Comparison of ENCODE assay signal across 19 cellular contexts in the genomic region with DNA sequence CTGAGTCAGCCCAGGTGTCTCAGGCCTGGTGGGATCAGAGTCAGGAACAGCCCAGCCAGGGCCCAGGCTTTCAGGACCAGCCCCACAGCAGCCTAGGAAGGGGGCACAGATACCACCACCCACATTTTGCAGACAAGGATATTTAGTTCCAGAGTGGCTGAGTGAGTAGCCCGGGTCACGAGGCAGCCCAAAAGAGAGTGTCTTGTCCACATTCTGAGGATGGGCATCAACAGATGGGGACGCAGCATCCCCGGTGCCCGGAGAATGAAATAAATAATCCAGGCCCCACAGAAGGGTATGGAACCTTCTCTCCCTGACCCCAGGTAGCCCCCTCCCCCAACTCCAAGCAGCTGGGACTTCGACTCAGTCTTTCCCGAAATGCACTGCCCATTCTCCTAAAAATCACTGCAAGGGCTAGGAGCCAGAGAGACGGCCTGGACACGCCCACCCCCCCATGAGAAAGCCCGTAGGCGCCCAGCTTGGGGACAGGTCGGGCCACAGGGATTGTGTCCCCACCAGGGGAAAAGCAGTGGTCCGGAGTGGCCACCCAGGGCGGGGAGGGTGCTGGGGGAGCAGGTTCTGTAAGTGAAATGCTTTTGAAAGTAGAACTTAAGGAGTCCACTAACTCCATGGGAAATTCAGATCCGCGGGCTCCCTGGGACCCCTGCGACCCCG. TPM values are rescaled to one million over a fixed set of nuclear protein-coding genes. Genes with fewer than 3 reads are reported as not detected.
"Had no signal": no experiment of that assay in that cellular context is flagged by ENCODE, and none has a peak within 500 bp of the region (broad histone marks: within the 10 kb centered on the region; RNA-seq: fewer than 3 reads in every experiment).

No MANE protein-coding gene starts in this region.

- H3K9me3 ChIP-seq: mucosa of descending colon, sigmoid colon, transverse colon had no signal

- H3K4me1 Mint-ChIP-seq: activated CD4-positive, alpha-beta T cell treated with anti-CD3 and anti-CD28 coated beads, Interleukin-2, amount 10 ng/mL, durations not matched to agents 7 days and 5 days; natural killer cell had no signal

- H3K27ac ChIP-seq: sigmoid colon, transverse colon had no signal

- H3K4me3 ChIP-seq: mucosa of descending colon, sigmoid colon, transverse colon had no signal

- H3K36me3 Mint-ChIP-seq: brain, natural killer cell had no signal

- H3K4me3 Mint-ChIP-seq: activated B cell treated with CpG ODN at 0.5 μM for 24 hours; activated CD4-positive, alpha-beta T cell treated with anti-CD3 and anti-CD28 coated beads, Interleukin-2, amount 10 ng/mL, durations not matched to agents 7 days and 5 days; natural killer cell; T-helper 1 cell treated with Interleukin-12 subunit alpha and Interleukin-12 subunit beta and Interleukin-4 antibody, amounts not matched to agents 30 μg/mL and 1 μg/mL, for 36 hours had no signal

- H3K9me3 Mint-ChIP-seq: activated B cell treated with CpG ODN at 0.5 μM for 24 hours; activated CD4-positive, alpha-beta T cell treated with anti-CD3 and anti-CD28 coated beads, Interleukin-2, amount 10 ng/mL, durations not matched to agents 7 days and 5 days; natural killer cell; T-helper 1 cell treated with Interleukin-12 subunit alpha and Interleukin-12 subunit beta and Interleukin-4 antibody, amounts not matched to agents 30 μg/mL and 1 μg/mL, for 36 hours had no signal

- H3K27ac Mint-ChIP-seq: activated B cell treated with CpG ODN at 0.5 μM for 24 hours; activated CD4-positive, alpha-beta T cell treated with anti-CD3 and anti-CD28 coated beads, Interleukin-2, amount 10 ng/mL, durations not matched to agents 7 days and 5 days; brain; natural killer cell; T-helper 1 cell treated with Interleukin-12 subunit alpha and Interleukin-12 subunit beta and Interleukin-4 antibody, amounts not matched to agents 30 μg/mL and 1 μg/mL, for 36 hours had no signal

- DNase-seq: activated B cell treated with CpG ODN at 0.5 μM for 24 hours; activated CD4-positive, alpha-beta T cell treated with anti-CD3 and anti-CD28 coated beads, Interleukin-2, amount 10 ng/mL, durations not matched to agents 7 days and 5 days; activated naive CD4-positive, alpha-beta T cell treated with anti-CD3 and anti-CD28 coated beads, Interleukin-2, amount 50 U/mL, for 16 hours; activated T-cell treated with anti-CD3 and anti-CD28 coated beads, Interleukin-2, amount 50 U/mL, for 1 hour; erythroblast; hippocampal formation; mucosa of descending colon; natural killer cell; sigmoid colon; stimulated activated CD4-positive, alpha-beta T cell treated with anti-CD3 and anti-CD28 coated beads, Interleukin-2, amount 100 ng/mL, for 24 hours; stimulated activated naive CD4-positive, alpha-beta T cell; substantia nigra; transverse colon had no signal

- ATAC-seq: mucosa of descending colon, natural killer cell had no signal

- H3K4me1 ChIP-seq: transverse colon had no signal

- H3K36me3 ChIP-seq: sigmoid colon, transverse colon had no signal

RNA-seq across cellular contexts. Expression of a gene that starts 6.9 kb away (rescaled TPM):
- total RNA-seq: activated B cell treated with CpG ODN at 0.5 μM for 24 hours; activated CD4-positive, alpha-beta T cell treated with anti-CD3 and anti-CD28 coated beads, Interleukin-2, amount 10 ng/mL, durations not matched to agents 7 days and 5 days; dermis blood vessel endothelial cell; lung microvascular endothelial cell; mucosa of descending colon; omental fat pad; pulmonary artery endothelial cell; sigmoid colon; transverse colon had no signal
- polyA plus RNA-seq: sigmoid colon had no signal
